9 cellular contexts compared by ENCODE assay signal in the genomic region with DNA sequence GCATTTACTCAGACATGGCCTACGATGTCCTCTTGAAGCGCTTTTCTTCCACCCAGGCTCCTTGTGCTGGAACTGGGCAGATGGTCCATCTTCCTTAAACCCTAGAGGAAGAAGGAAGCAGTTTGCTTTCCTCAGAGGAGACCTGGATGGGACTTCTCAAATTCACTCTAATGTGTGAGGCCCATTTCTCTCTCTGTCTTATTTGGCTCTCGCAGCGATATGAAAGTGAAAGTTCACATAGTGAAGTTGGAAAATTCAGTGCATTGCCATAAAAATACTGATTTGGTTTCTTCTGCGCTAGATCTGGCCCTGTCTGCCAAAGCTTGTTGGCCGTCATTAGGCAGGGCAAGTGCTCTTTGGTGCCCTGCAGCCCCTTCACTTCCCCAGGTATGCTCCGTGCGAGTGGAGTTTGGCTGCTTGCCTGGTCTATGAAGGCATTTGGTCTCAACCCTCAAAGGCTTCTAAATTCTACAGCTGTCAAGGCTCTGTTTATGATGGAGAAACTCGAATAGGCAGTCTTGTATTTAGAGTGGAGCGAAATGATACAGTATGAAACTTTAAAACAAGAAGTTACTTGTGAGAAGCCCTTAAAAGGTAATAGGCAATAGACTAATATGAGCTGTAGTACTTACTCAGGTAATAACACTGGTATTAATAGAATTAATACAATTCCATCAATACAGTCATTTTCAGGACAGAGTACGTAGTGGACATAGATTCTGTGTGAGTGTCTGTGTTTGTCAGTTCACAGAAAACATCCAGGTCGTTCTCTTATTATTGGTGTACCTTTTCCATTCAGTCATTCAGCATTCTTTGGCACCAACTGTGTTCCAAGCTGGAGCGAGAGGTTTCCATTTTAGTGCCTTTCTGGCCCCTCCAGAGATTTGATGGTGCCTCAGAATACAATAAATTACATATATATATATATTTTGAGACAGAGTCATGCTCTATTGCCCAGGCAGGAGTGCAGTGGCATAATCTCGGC. TPM values are rescaled to one million over a fixed set of nuclear protein-coding genes. Genes with fewer than 3 reads are reported as not detected.
DNase-seq lines count a peak whose midpoint lies in the region; ATAC-seq and TF ChIP-seq lines count a peak whose summit lies in the region.
"Had no signal": no experiment of that assay in that cellular context is flagged by ENCODE, and none has a peak within 500 bp of the region (broad histone marks: within the 10 kb centered on the region; RNA-seq: fewer than 3 reads in every experiment).

No MANE protein-coding gene starts in this region.

- no peaks in the 10 kb centered on the region for H3K9me3 ChIP-seq in cardiac muscle cell (ENCODE audit: low read depth)
- no peaks in the 10 kb centered on the region for H3K9me3 ChIP-seq in spleen

- 44 to 56% (median 51%) methylated on average over 14 of the region's 14 CpGs for WGBS in spleen, 5 donors

- H3K36me3 ChIP-seq in cardiac muscle cell (no peaks in the 10 kb centered on the region), spleen (peaks cover 0 to 28% (median 0%) of the 10 kb centered on the region in 6 donors)

- DNase-seq in cardiac muscle cell (ENCODE audit: low read depth in 1 of 2, low spot score in 1 of 2), result peak in 1 of 2 donors; percentile 42
- DNase-seq in spleen, result no peak
- DNase-seq in SIG-M5 treated with dmso at 0.1 percent for 504 hours (lab: John Stamatoyannopoulos, UW; ENCODE audit: unreplicated experiment), result no peak
- DNase-seq in KBM-7, result no peak
- no peak for DNase-seq in NCI-H2227 (lab: John Stamatoyannopoulos, UW; ENCODE audit: unreplicated experiment)

- H3K4me3 ChIP-seq in cardiac muscle cell (no peak overlapping the region), spleen (peak overlapping the region in 5 of 8 donors; percentile 5 to 53 (median 6))

- ATAC-seq in SK-N-SH treated with all-trans-retinoic acid at 6 μM for 48 hours, result peak; percentile 7
- ATAC-seq in GM18873 (IDR thresholded peaks at IDR 0.05; ENCODE audit: low FRiP score, unreplicated experiment), result no peak

- TF ChIP-seq POLR2A in GM19193 (IDR thresholded peaks at IDR 0.05; ENCODE audit: extremely low read depth, insufficient read depth, insufficient read length) (peak; percentile 18), spleen (IDR thresholded peaks at IDR 0.05) (no peak)

- H3K27ac ChIP-seq in cardiac muscle cell (peak overlapping the region; percentile 1), spleen (peak overlapping the region; percentile 1 to 78 (median 72))

- in situ Hi-C loops in KBM-7 (cut with MboI; ENCODE audit: low pct_unique_long_range_greater_than_20kb, low sequenced_read_pairs), result no loop called here

- H3K4me1 ChIP-seq in cardiac muscle cell (ENCODE audit: low read depth), result peaks cover 6% of the 10 kb centered on the region
- H3K4me1 ChIP-seq in spleen, result peaks cover 62 to 100% (median 87%) of the 10 kb centered on the region in 6 donors

- TF ChIP-seq CTCF in cardiac muscle cell (IDR thresholded peaks at IDR 0.05; ENCODE audit: low read depth, low read length) (no peak), spleen (IDR thresholded peaks at IDR 0.05 in 8 of 11, conservative IDR thresholded peaks at IDR 0.05 in 3 of 11) (no peak)

- intact Hi-C loops in spleen (cut with DNase I; ENCODE audit: low total_unique reads), result no loop called here

- H3K27me3 ChIP-seq in cardiac muscle cell, result no peaks in the 10 kb centered on the region
- H3K27me3 ChIP-seq in spleen (replicated peaks in 1 of 7), result no peaks in the 10 kb centered on the region

TF ChIP-seq in SK-N-SH treated with all-trans-retinoic acid at 6 μM for 48 hours, 23 proteins besides CTCF, POLR2A, EP300 and RAD21 (continues in another document):
- TF ChIP-seq, protein P1, sequence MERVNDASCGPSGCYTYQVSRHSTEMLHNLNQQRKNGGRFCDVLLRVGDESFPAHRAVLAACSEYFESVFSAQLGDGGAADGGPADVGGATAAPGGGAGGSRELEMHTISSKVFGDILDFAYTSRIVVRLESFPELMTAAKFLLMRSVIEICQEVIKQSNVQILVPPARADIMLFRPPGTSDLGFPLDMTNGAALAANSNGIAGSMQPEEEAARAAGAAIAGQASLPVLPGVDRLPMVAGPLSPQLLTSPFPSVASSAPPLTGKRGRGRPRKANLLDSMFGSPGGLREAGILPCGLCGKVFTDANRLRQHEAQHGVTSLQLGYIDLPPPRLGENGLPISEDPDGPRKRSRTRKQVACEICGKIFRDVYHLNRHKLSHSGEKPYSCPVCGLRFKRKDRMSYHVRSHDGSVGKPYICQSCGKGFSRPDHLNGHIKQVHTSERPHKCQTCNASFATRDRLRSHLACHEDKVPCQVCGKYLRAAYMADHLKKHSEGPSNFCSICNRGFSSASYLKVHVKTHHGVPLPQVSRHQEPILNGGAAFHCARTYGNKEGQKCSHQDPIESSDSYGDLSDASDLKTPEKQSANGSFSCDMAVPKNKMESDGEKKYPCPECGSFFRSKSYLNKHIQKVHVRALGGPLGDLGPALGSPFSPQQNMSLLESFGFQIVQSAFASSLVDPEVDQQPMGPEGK (CRISPR knock-in tag; IDR thresholded peaks at IDR 0.05; ENCODE audit: borderline replicate concordance), result no peak
- TF ChIP-seq, protein P2, sequence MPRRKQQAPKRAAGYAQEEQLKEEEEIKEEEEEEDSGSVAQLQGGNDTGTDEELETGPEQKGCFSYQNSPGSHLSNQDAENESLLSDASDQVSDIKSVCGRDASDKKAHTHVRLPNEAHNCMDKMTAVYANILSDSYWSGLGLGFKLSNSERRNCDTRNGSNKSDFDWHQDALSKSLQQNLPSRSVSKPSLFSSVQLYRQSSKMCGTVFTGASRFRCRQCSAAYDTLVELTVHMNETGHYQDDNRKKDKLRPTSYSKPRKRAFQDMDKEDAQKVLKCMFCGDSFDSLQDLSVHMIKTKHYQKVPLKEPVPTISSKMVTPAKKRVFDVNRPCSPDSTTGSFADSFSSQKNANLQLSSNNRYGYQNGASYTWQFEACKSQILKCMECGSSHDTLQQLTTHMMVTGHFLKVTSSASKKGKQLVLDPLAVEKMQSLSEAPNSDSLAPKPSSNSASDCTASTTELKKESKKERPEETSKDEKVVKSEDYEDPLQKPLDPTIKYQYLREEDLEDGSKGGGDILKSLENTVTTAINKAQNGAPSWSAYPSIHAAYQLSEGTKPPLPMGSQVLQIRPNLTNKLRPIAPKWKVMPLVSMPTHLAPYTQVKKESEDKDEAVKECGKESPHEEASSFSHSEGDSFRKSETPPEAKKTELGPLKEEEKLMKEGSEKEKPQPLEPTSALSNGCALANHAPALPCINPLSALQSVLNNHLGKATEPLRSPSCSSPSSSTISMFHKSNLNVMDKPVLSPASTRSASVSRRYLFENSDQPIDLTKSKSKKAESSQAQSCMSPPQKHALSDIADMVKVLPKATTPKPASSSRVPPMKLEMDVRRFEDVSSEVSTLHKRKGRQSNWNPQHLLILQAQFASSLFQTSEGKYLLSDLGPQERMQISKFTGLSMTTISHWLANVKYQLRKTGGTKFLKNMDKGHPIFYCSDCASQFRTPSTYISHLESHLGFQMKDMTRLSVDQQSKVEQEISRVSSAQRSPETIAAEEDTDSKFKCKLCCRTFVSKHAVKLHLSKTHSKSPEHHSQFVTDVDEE (CRISPR knock-in tag; IDR thresholded peaks at IDR 0.05), result no peak
- TF ChIP-seq BACH2 (CRISPR knock-in tag; IDR thresholded peaks at IDR 0.05; ENCODE audit: borderline replicate concordance), result no peak
- TF ChIP-seq PPARA (CRISPR knock-in tag; IDR thresholded peaks at IDR 0.05; ENCODE audit: borderline replicate concordance), result no peak
- TF ChIP-seq OSR1 (CRISPR knock-in tag; IDR thresholded peaks at IDR 0.05), result no peak
- no peak for TF ChIP-seq ZC3H10 (CRISPR knock-in tag; IDR thresholded peaks at IDR 0.05)
- TF ChIP-seq SNAI2 (CRISPR knock-in tag; IDR thresholded peaks at IDR 0.05), result no peak
- TF ChIP-seq, protein P3, sequence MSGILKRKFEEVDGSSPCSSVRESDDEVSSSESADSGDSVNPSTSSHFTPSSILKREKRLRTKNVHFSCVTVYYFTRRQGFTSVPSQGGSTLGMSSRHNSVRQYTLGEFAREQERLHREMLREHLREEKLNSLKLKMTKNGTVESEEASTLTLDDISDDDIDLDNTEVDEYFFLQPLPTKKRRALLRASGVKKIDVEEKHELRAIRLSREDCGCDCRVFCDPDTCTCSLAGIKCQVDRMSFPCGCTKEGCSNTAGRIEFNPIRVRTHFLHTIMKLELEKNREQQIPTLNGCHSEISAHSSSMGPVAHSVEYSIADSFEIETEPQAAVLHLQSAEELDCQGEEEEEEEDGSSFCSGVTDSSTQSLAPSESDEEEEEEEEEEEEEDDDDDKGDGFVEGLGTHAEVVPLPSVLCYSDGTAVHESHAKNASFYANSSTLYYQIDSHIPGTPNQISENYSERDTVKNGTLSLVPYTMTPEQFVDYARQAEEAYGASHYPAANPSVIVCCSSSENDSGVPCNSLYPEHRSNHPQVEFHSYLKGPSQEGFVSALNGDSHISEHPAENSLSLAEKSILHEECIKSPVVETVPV (CRISPR knock-in tag; IDR thresholded peaks at IDR 0.05), result no peak
- no peak for TF ChIP-seq CSDC2 (CRISPR knock-in tag; IDR thresholded peaks at IDR 0.05)
- TF ChIP-seq ESRRG (CRISPR knock-in tag; IDR thresholded peaks at IDR 0.05), result no peak
- TF ChIP-seq GLIS3 (CRISPR knock-in tag; IDR thresholded peaks at IDR 0.05), result no peak
- no peak for TF ChIP-seq ZNF70 (CRISPR knock-in tag; IDR thresholded peaks at IDR 0.05)
- no peak for TF ChIP-seq TOX (CRISPR knock-in tag; IDR thresholded peaks at IDR 0.05; ENCODE audit: borderline replicate concordance)

RNA-seq across cellular contexts. Expression of a gene that starts 20.5 kb away (rescaled TPM):
- total RNA-seq in cardiac muscle cell, result 75.9 and 81.7 TPM in 2 replicates
- 53.1 and 58.5 TPM in 2 replicates for polyA plus RNA-seq in cardiac muscle cell
- total RNA-seq in spleen, result 100 to 1,000 TPM in 4 of 7 donors, 10 to 100 TPM in 3; 68.9 to 129 (median 103) TPM
- polyA plus RNA-seq in spleen, result 10 to 100 TPM; 37.8 to 84.1 (median 53.8) TPM

RNA-seq across cellular contexts. Expression of a gene that starts 35.2 kb away (rescaled TPM):
- total RNA-seq in cardiac muscle cell, result 28.6 and 34.7 TPM in 2 replicates
- 37.7 and 40.8 TPM in 2 replicates for polyA plus RNA-seq in cardiac muscle cell
- 10 to 100 TPM; 18.7 to 30.2 (median 23.7) TPM for total RNA-seq in spleen
- 10 to 100 TPM in 1 of 3 donors, 1 to 10 TPM in 2; 8.6 to 12.4 (median 9.9) TPM for polyA plus RNA-seq in spleen

RNA-seq across cellular contexts. Expression of a gene that starts 49.7 kb away (rescaled TPM):
- total RNA-seq in cardiac muscle cell (0.18 TPM in 1 of 2 replicates, not detected in the other), spleen (under 1 TPM in 1 of 7 donors, not detected in 6; 0.30 TPM)
- polyA plus RNA-seq in cardiac muscle cell (not detected in 2 replicates), spleen (under 1 TPM; 0.13 to 0.32 (median 0.18) TPM)
- total RNA-seq: T-helper 2 cell treated with Interferon-gamma antibody and Interleukin-4, amounts not matched to agents 100 ng/mL and 5 ng/mL, for 36 hours had no signal

RNA-seq across cellular contexts. Expression of a gene that starts 53.0 kb away (rescaled TPM):
- total RNA-seq in cardiac muscle cell (34.4 and 41.0 TPM in 2 replicates), spleen (100 to 1,000 TPM in 6 of 7 donors, 10 to 100 TPM in 1; 98.8 to 150 (median 122) TPM)
- polyA plus RNA-seq in cardiac muscle cell (38.4 and 42.6 TPM in 2 replicates), spleen (100 to 1,000 TPM in 1 of 3 donors, 10 to 100 TPM in 2; 59.7 to 105 (median 78.6) TPM)
